ENCODE assay signal across 15 cellular contexts in genomic region chr3:4848176-4848575, GRCh38.
A peak's percentile ranks its signal among the peaks of the same experiment; 100 is the strongest.
DNase-seq lines count a peak whose midpoint lies in the region; ATAC-seq, FAIRE-seq and TF ChIP-seq lines count a peak whose summit lies in the region.
"Had no signal": no experiment of that assay in that cellular context is flagged by ENCODE, and none has a peak within 500 bp of the region (broad histone marks: within the 10 kb centered on the region; RNA-seq: fewer than 3 reads in every experiment).

No MANE protein-coding gene starts in this region.

- TF ChIP-seq CTCF in CD4-positive, alpha-beta T cell (IDR thresholded peaks at IDR 0.05) = no peak
- TF ChIP-seq CTCF in bronchial epithelial cell (IDR thresholded peaks at IDR 0.05; ENCODE audit: insufficient read depth, low read length, severe bottlenecking) (no peak), parathyroid adenoma (IDR thresholded peaks at IDR 0.05) (no peak)

- peaks cover 81% of the 10 kb centered on the region for H3K4me1 Mint-ChIP-seq in CD4-positive, alpha-beta T cell (ENCODE audit: low read depth)

- no peaks in the 10 kb centered on the region for H3K36me3 ChIP-seq in bronchial epithelial cell (ENCODE audit: control insufficient read depth, insufficient read depth, low read length)
- H3K36me3 ChIP-seq in parathyroid adenoma (ENCODE audit: control insufficient read depth, insufficient read depth, low read length) = no peaks in the 10 kb centered on the region
- no peaks in the 10 kb centered on the region for H3K36me3 ChIP-seq in GM23248 (ENCODE audit: low read depth)
- H3K36me3 ChIP-seq: BE2C had no signal

- no peak for DNase-seq in CD4-positive, alpha-beta T cell
- DNase-seq in NCI-H2227 treated with DMSO at 0.1 percent for 48 hours (lab: John Stamatoyannopoulos, UW) = peak; percentile 53
- no peak for DNase-seq in bronchial epithelial cell (ENCODE audit: low read depth)
- no peak for DNase-seq in NCI-H510A (lab: John Stamatoyannopoulos, UW)
- no peak for DNase-seq in glomerular visceral epithelial cell (ENCODE audit: extremely low spot score)
- no peak for DNase-seq in GM23248
- DNase-seq in DMS53 (lab: John Stamatoyannopoulos, UW) = no peak
- DNase-seq: BE2C; effector CD4-positive, alpha-beta T cell; foreskin fibroblast; NCI-H446 treated with DMSO at 0.1 percent for 48 hours; spleen; substantia nigra had no signal

- peak; percentile 83 for FAIRE-seq in bronchial epithelial cell (lab: Jason Lieb, UNC)

- in situ Hi-C loops in GM23248 (cut with MboI) = no loop called here

- peak overlapping the region; percentile 40 for H2AFZ ChIP-seq in parathyroid adenoma
- H2AFZ ChIP-seq in GM23248 = no peak overlapping the region

- H3K9me3 ChIP-seq in CD4-positive, alpha-beta T cell (ENCODE audit: control insufficient read depth, low read length) = no peaks in the 10 kb centered on the region
- no peaks in the 10 kb centered on the region for H3K9me3 ChIP-seq in parathyroid adenoma (ENCODE audit: control insufficient read depth, low read length)
- H3K9me3 ChIP-seq in GM23248 (ENCODE audit: low read depth) = no peaks in the 10 kb centered on the region
- H3K9me3 ChIP-seq: BE2C, spleen had no signal

- peak overlapping the region; percentile 84 for H3K27ac Mint-ChIP-seq in CD4-positive, alpha-beta T cell

- H3K4me2 ChIP-seq in parathyroid adenoma (ENCODE audit: low read length) = peak overlapping the region; percentile 29
- H3K4me2 ChIP-seq in GM23248 (ENCODE audit: unreplicated experiment) = no peak overlapping the region

- no peak overlapping the region for H3K27ac ChIP-seq in CD4-positive, alpha-beta T cell (ENCODE audit: low read depth, low read length)
- H3K27ac ChIP-seq in parathyroid adenoma (peak overlapping the region; percentile 68), GM23248 (no peak overlapping the region)

- no peaks in the 10 kb centered on the region for H3K9me3 Mint-ChIP-seq in CD4-positive, alpha-beta T cell
- H3K9me3 Mint-ChIP-seq: WTC11 had no signal

- WGBS in GM23248 (ENCODE audit: low coverage in 1 of 2, low lambda C conversion rate in 2 of 2, missing lambda C conversion rate in 2 of 2), 2 experiments = 33% methylated on average over 3 of the region's 3 CpGs

- H3K4me1 ChIP-seq in parathyroid adenoma = peaks cover 24% of the 10 kb centered on the region
- H3K4me1 ChIP-seq in GM23248 (ENCODE audit: insufficient read depth) = peaks cover 4% of the 10 kb centered on the region; the same call in 1 of the 2 replicates
- H3K4me1 ChIP-seq: BE2C had no signal

- CTCF ChIA-PET in CD4-positive, alpha-beta T cell (lab: Charles Lee) = interaction anchor here (1.8 kb wide), 1 partner anchor 26 kb away, joined by 3 read pairs; no protein-coding TSS in a partner anchor

- H4K20me1 ChIP-seq in GM23248 (ENCODE audit: insufficient read depth) = no peaks in the 10 kb centered on the region

- H3K27me3 ChIP-seq in CD4-positive, alpha-beta T cell (ENCODE audit: control insufficient read depth, insufficient read depth, low read length) = no peaks in the 10 kb centered on the region
- H3K27me3 ChIP-seq in bronchial epithelial cell (ENCODE audit: control insufficient read depth, insufficient read depth, low read length) (no peaks in the 10 kb centered on the region), parathyroid adenoma (ENCODE audit: control insufficient read depth, insufficient read depth, low read length) (no peaks in the 10 kb centered on the region), GM23248 (replicated peaks; ENCODE audit: insufficient read depth) (no peaks in the 10 kb centered on the region)
- H3K27me3 ChIP-seq: BE2C, spleen had no signal

- H3K79me2 ChIP-seq in parathyroid adenoma (no peaks in the 10 kb centered on the region), GM23248 (ENCODE audit: insufficient read depth) (no peaks in the 10 kb centered on the region)

- no peaks in the 10 kb centered on the region for H3F3A ChIP-seq in GM23248 (ENCODE audit: insufficient read depth)

- H3K4me3 Mint-ChIP-seq in CD4-positive, alpha-beta T cell = peak overlapping the region; percentile 30
- H3K4me3 Mint-ChIP-seq: WTC11 had no signal

- intact Hi-C loops in CD4-positive, alpha-beta T cell (cut with DNase I, micrococcal nuclease) = no loop called here

- H3K9ac ChIP-seq in parathyroid adenoma (no peak overlapping the region), GM23248 (no peak overlapping the region)

- POLR2A ChIA-PET in CD4-positive, alpha-beta T cell (lab: Charles Lee) = interaction anchor here (1.0 to 1.8 kb wide), 6 partner anchors 13 to 130 kb away, joined by 4 to 6 read pairs (median 4); no protein-coding TSS in a partner anchor

- no peaks in the 10 kb centered on the region for H3K36me3 Mint-ChIP-seq in CD4-positive, alpha-beta T cell (ENCODE audit: low read depth)
- H3K36me3 Mint-ChIP-seq: WTC11 had no signal

- H3K9me2 ChIP-seq in GM23248 (ENCODE audit: insufficient read depth) = no peaks in the 10 kb centered on the region

- ATAC-seq in CD4-positive, alpha-beta T cell (ENCODE audit: poor library complexity) = no peak
- ATAC-seq: WTC11 had no signal

- no peak overlapping the region for H3K4me3 ChIP-seq in bronchial epithelial cell (ENCODE audit: low read depth, low read length)
- no peak overlapping the region for H3K4me3 ChIP-seq in parathyroid adenoma (ENCODE audit: low read depth, low read length)
- no peak overlapping the region for H3K4me3 ChIP-seq in GM23248
- H3K4me3 ChIP-seq: spleen had no signal

- no peaks in the 10 kb centered on the region for H3K27me3 Mint-ChIP-seq in CD4-positive, alpha-beta T cell
